11 cellular contexts compared by ENCODE assay signal in the genomic region with DNA sequence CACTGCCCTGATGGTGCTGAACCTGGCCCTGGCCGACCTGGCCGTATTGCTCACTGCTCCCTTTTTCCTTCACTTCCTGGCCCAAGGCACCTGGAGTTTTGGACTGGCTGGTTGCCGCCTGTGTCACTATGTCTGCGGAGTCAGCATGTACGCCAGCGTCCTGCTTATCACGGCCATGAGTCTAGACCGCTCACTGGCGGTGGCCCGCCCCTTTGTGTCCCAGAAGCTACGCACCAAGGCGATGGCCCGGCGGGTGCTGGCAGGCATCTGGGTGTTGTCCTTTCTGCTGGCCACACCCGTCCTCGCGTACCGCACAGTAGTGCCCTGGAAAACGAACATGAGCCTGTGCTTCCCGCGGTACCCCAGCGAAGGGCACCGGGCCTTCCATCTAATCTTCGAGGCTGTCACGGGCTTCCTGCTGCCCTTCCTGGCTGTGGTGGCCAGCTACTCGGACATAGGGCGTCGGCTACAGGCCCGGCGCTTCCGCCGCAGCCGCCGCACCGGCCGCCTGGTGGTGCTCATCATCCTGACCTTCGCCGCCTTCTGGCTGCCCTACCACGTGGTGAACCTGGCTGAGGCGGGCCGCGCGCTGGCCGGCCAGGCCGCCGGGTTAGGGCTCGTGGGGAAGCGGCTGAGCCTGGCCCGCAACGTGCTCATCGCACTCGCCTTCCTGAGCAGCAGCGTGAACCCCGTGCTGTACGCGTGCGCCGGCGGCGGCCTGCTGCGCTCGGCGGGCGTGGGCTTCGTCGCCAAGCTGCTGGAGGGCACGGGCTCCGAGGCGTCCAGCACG. TPM values are rescaled to one million over a fixed set of nuclear protein-coding genes. Genes with fewer than 3 reads are reported as not detected.
DNase-seq lines count a peak whose midpoint lies in the region; ATAC-seq and TF ChIP-seq lines count a peak whose summit lies in the region.
"Had no signal": no experiment of that assay in that cellular context is flagged by ENCODE, and none has a peak within 500 bp of the region (broad histone marks: within the 10 kb centered on the region; RNA-seq: fewer than 3 reads in every experiment).

No MANE protein-coding gene starts in this region.

- H3K36me3 ChIP-seq in subcutaneous abdominal adipose tissue (ENCODE audit: control insufficient read depth in 5 of 5, insufficient read depth in 5 of 5, low read length in 5 of 5) (peaks cover 0 to 28% (median 21%) of the 10 kb centered on the region in 5 donors), WERI-Rb-1 (no peaks in the 10 kb centered on the region; the same call in 1 of the 2 replicates)

- H3K4me1 Mint-ChIP-seq in dendritic cell treated with granulocyte-macrophage colony-stimulating factor and Interleukin-4, amounts not matched to agents 40 ng/mL and 50 ng/mL, for 4 days (ENCODE audit: low read depth) = peaks cover 87% of the 10 kb centered on the region

- H3K36me3 Mint-ChIP-seq in dendritic cell treated with granulocyte-macrophage colony-stimulating factor and Interleukin-4, amounts not matched to agents 40 ng/mL and 50 ng/mL, for 4 days (ENCODE audit: low read depth) = peaks cover 15% of the 10 kb centered on the region

- TF ChIP-seq CTCF in WERI-Rb-1 (IDR thresholded peaks at IDR 0.05; ENCODE audit: low read depth, low read length) = no peak

- no peak overlapping the region for H3K4me3 Mint-ChIP-seq in dendritic cell treated with granulocyte-macrophage colony-stimulating factor and Interleukin-4, amounts not matched to agents 40 ng/mL and 50 ng/mL, for 4 days

- H3K9me3 ChIP-seq in subcutaneous abdominal adipose tissue (ENCODE audit: control insufficient read depth in 5 of 5, low read length in 5 of 5) = no peaks in the 10 kb centered on the region
- no peaks in the 10 kb centered on the region for H3K9me3 ChIP-seq in WERI-Rb-1 (ENCODE audit: severe bottlenecking)

- intact Hi-C loops in dendritic cell treated with granulocyte-macrophage colony-stimulating factor and Interleukin-4, amounts not matched to agents 40 ng/mL and 50 ng/mL, for 4 days (cut with micrococcal nuclease) = no loop called here

- H3K9me3 Mint-ChIP-seq in dendritic cell treated with granulocyte-macrophage colony-stimulating factor and Interleukin-4, amounts not matched to agents 40 ng/mL and 50 ng/mL, for 4 days = no peaks in the 10 kb centered on the region

- peak overlapping the region; percentile 40 for H3K27ac ChIP-seq in subcutaneous abdominal adipose tissue (ENCODE audit: low read depth, low read length)
- no peak overlapping the region for H3K27ac ChIP-seq in WERI-Rb-1

- DNase-seq in NCI-H1092 treated with DMSO at 0.1 percent for 48 hours (lab: John Stamatoyannopoulos, UW) (peak; percentile 20), left lobe of liver (ENCODE audit: low spot score) (peak; percentile 72), epidermal melanocyte (ENCODE audit: insufficient read length, low spot score) (no peak), WERI-Rb-1 (no peak), ACHN (no peak)
- DNase-seq: activated CD8-positive, alpha-beta memory T cell treated with anti-CD3 and anti-CD28 coated beads, Interleukin-2, amount 50 U/mL, for 48 hours; effector memory CD4-positive, alpha-beta T cell had no signal

- peak overlapping the region in 1 of 5 donors; percentile 5 for H3K9ac ChIP-seq in subcutaneous abdominal adipose tissue (ENCODE audit: low read length in 5 of 5)

- H3K4me3 ChIP-seq in subcutaneous abdominal adipose tissue (ENCODE audit: low read depth in 1 of 5, low read length in 5 of 5) = peak overlapping the region in 4 of 5 donors; percentile 6 to 28 (median 10)
- H3K4me3 ChIP-seq in WERI-Rb-1 (ENCODE audit: low read depth, low read length) = no peak overlapping the region

- H3K27me3 Mint-ChIP-seq in dendritic cell treated with granulocyte-macrophage colony-stimulating factor and Interleukin-4, amounts not matched to agents 40 ng/mL and 50 ng/mL, for 4 days = peaks cover 8% of the 10 kb centered on the region

- in situ Hi-C loops in ACHN (cut with HindIII; ENCODE audit: low pct_ligation_motif_present, low pct_unique_long_range_greater_than_20kb, low sequenced_read_pairs) = no loop called here

- peak; percentile 65 for ATAC-seq in left lobe of liver
- ATAC-seq in HG03280 (IDR thresholded peaks at IDR 0.05; ENCODE audit: unreplicated experiment) = no peak

- H3K27me3 ChIP-seq in subcutaneous abdominal adipose tissue (ENCODE audit: control insufficient read depth in 5 of 5, insufficient read depth in 4 of 5, low read length in 5 of 5) (peaks cover 0 to 15% (median 0%) of the 10 kb centered on the region in 5 donors), WERI-Rb-1 (ENCODE audit: insufficient read depth, low read depth, severe bottlenecking) (no peaks in the 10 kb centered on the region)

- H3K27ac Mint-ChIP-seq in dendritic cell treated with granulocyte-macrophage colony-stimulating factor and Interleukin-4, amounts not matched to agents 40 ng/mL and 50 ng/mL, for 4 days = peak overlapping the region; percentile 66

- H3K4me1 ChIP-seq in subcutaneous abdominal adipose tissue (ENCODE audit: control insufficient read depth in 5 of 5, insufficient read depth in 5 of 5, low read length in 5 of 5) = peaks cover 11 to 70% (median 51%) of the 10 kb centered on the region in 5 donors

RNA-seq across cellular contexts. Expression of a gene that starts 4.7 kb away (rescaled TPM):
- 7.2 TPM for total RNA-seq in left lobe of liver

RNA-seq across cellular contexts. Expression of a gene that starts 6.1 kb away (rescaled TPM):
- total RNA-seq in left lobe of liver = 6.9 TPM

RNA-seq across cellular contexts. Expression of a gene that starts 8.2 kb away (rescaled TPM):
- total RNA-seq in left lobe of liver = 216 TPM
- total RNA-seq: myocyte had no signal

RNA-seq across cellular contexts. Expression of a gene that starts 16.4 kb away (rescaled TPM):
- 17.2 TPM for total RNA-seq in left lobe of liver

RNA-seq across cellular contexts. Expression of a gene that starts 16.4 kb away (rescaled TPM):
- total RNA-seq in left lobe of liver = 91.0 TPM

Comparison
In these comparisons a context has a peak if more than half of its experiments do, and no peak if none do; other contexts are left out.
1. DNase-seq: peak in NCI-H1092 treated with DMSO at 0.1 percent for 48 hours (single experiment) and left lobe of liver (single experiment); none in epidermal melanocyte (single experiment), WERI-Rb-1 (single experiment) and ACHN (single experiment).